Comparison of ENCODE assay signal across 14 cellular contexts in the genomic region with DNA sequence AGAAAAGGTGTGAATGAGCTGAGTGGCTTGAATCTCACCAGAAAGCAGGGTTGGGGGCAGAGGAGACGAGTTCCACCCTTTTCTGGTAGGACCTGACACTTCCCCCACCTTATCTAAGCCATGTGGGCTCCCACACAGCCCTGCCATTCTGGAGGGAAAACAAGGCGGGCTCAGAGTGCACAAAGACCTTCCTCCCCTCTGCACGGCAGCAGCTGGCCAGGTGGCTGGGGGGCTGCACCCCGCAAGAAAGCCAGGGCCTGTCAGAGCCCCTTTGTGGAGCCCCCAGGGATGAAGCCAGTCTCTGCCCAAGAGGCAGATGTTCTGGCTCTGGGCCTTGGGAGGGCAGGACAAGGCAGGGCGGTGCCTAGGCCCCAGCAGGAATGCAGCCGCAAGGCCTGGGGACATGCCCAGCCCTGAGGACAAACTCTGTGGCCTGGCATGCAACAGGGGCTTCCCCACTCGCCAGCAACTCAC. TPM values are rescaled to one million over a fixed set of nuclear protein-coding genes. Genes with fewer than 3 reads are reported as not detected.
DNase-seq lines count a peak whose midpoint lies in the region; ATAC-seq and TF ChIP-seq lines count a peak whose summit lies in the region.
"Had no signal": no experiment of that assay in that cellular context is flagged by ENCODE, and none has a peak within 500 bp of the region (broad histone marks: within the 10 kb centered on the region; RNA-seq: fewer than 3 reads in every experiment).

No MANE protein-coding gene starts in this region.

- H3K27ac ChIP-seq in PC-3 (ENCODE audit: low read length) (no peak overlapping the region), gastroesophageal sphincter (peak overlapping the region in 3 of 4 donors; percentile 68 to 81 (median 68))
- no peak overlapping the region for H3K27ac ChIP-seq in naive thymus-derived CD4-positive, alpha-beta T cell (ENCODE audit: low read depth, low read length)

- no peak overlapping the region for H3K4me2 ChIP-seq in PC-3 (ENCODE audit: low read length)

- no peaks in the 10 kb centered on the region for H3K4me1 ChIP-seq in PC-3 (ENCODE audit: insufficient read depth, low read length)
- H3K4me1 ChIP-seq in gastroesophageal sphincter, result peaks cover 0 to 78% (median 22%) of the 10 kb centered on the region in 3 donors
- H3K4me1 ChIP-seq in naive thymus-derived CD4-positive, alpha-beta T cell (ENCODE audit: control insufficient read depth in 2 of 2, insufficient read depth in 2 of 2, low read length in 2 of 2), result no peaks in the 10 kb centered on the region

- no peak for TF ChIP-seq EP300 in gastroesophageal sphincter (IDR thresholded peaks at IDR 0.05)

- H4K20me1 ChIP-seq in PC-3 (ENCODE audit: low read length), result no peaks in the 10 kb centered on the region

- DNase-seq in Ammon's horn (ENCODE audit: low spot score) (peak; percentile 73), PC-3 (no peak), osteocyte (ENCODE audit: extremely low spot score, unreplicated experiment) (no peak), activated gamma-delta T cell treated with Interleukin-2 at 50 U/mL for 16 hours (no peak), HEK293T (ENCODE audit: extremely low spot score) (no peak), NCI-H2029 (lab: John Stamatoyannopoulos, UW) (no peak)
- DNase-seq in naive thymus-derived CD4-positive, alpha-beta T cell, result no peak
- DNase-seq: activated CD4-positive, alpha-beta T cell treated with anti-CD3 and anti-CD28 coated beads, Interleukin-2, amount 10 ng/mL, durations not matched to agents 7 days and 5 days; effector CD8-positive, alpha-beta T cell; stimulated activated CD4-positive, alpha-beta T cell treated with anti-CD3 and anti-CD28 coated beads, Interleukin-1b, Interleukin-23, amount 100 ng/mL, for 48 hours had no signal

- H3K4me3 Mint-ChIP-seq in osteocyte (ENCODE audit: unreplicated experiment), result no peak overlapping the region
- no peak overlapping the region for H3K4me3 Mint-ChIP-seq in naive thymus-derived CD4-positive, alpha-beta T cell
- H3K4me3 Mint-ChIP-seq: activated CD4-positive, alpha-beta T cell treated with anti-CD3 and anti-CD28 coated beads, Interleukin-2, amount 10 ng/mL, durations not matched to agents 7 days and 5 days; activated naive CD4-positive, alpha-beta T cell treated with anti-CD3 and anti-CD28 coated beads, Interleukin-2, amount 50 U/mL, for 24 hours; nephron had no signal

- no peak overlapping the region for H3K9ac ChIP-seq in PC-3 (ENCODE audit: low read length)

- no peaks in the 10 kb centered on the region for H3F3A ChIP-seq in PC-3 (ENCODE audit: low read length, unreplicated experiment)

- H3K27me3 ChIP-seq in PC-3 (ENCODE audit: low read length), result no peaks in the 10 kb centered on the region
- H3K27me3 ChIP-seq in gastroesophageal sphincter, result no peaks in the 10 kb centered on the region
- no peaks in the 10 kb centered on the region for H3K27me3 ChIP-seq in naive thymus-derived CD4-positive, alpha-beta T cell (ENCODE audit: control insufficient read depth in 2 of 2, insufficient read depth in 2 of 2, low read length in 2 of 2)

- H3K27me3 Mint-ChIP-seq in osteocyte (ENCODE audit: unreplicated experiment), result no peaks in the 10 kb centered on the region
- H3K27me3 Mint-ChIP-seq in naive thymus-derived CD4-positive, alpha-beta T cell, result no peaks in the 10 kb centered on the region
- H3K27me3 Mint-ChIP-seq: activated naive CD4-positive, alpha-beta T cell treated with anti-CD3 and anti-CD28 coated beads, Interleukin-2, amount 50 U/mL, for 24 hours had no signal

- POLR2A ChIA-PET in PC-3 (lab: Charles Lee; ENCODE audit: unreplicated experiment), result no interaction called here
- POLR2A ChIA-PET in HEK293T (lab: Yijun Ruan, JAX), result no interaction called here
- POLR2A ChIA-PET in naive thymus-derived CD4-positive, alpha-beta T cell (lab: Charles Lee), result no interaction called here

- H3K36me3 ChIP-seq in PC-3 (ENCODE audit: low read depth, low read length) (peaks cover 13% of the 10 kb centered on the region), gastroesophageal sphincter (peaks cover 0 to 30% of the 10 kb centered on the region in 2 donors)
- H3K36me3 ChIP-seq in naive thymus-derived CD4-positive, alpha-beta T cell (ENCODE audit: control insufficient read depth in 2 of 3, insufficient read depth in 3 of 3, low read length in 3 of 3), result no peaks in the 10 kb centered on the region

- H3K36me3 Mint-ChIP-seq in osteocyte (ENCODE audit: unreplicated experiment), result peaks cover 25% of the 10 kb centered on the region
- H3K36me3 Mint-ChIP-seq in naive thymus-derived CD4-positive, alpha-beta T cell, result peaks cover 0 to 2% (median 0%) of the 10 kb centered on the region in 5 donors
- H3K36me3 Mint-ChIP-seq: activated naive CD4-positive, alpha-beta T cell treated with anti-CD3 and anti-CD28 coated beads, Interleukin-2, amount 50 U/mL, for 24 hours had no signal

- H3K4me3 ChIP-seq in PC-3 (ENCODE audit: low read length), result no peak overlapping the region
- H3K4me3 ChIP-seq in gastroesophageal sphincter, result no peak overlapping the region
- H3K4me3 ChIP-seq in naive thymus-derived CD4-positive, alpha-beta T cell (ENCODE audit: low read length), result no peak overlapping the region

- no TSS peak for BruUV-seq in PC-3 (replicated peaks; lab: Mats Ljungman, UMichigan)

- WGBS in gastroesophageal sphincter (ENCODE audit: low coverage in 1 of 2), 2 donors, result 44% methylated on average over 2 of the region's 7 CpGs; no CpG with 5 or more reads in 1 of the 2 donors

- CTCF ChIA-PET in PC-3 (lab: Charles Lee) (no interaction called here), HEK293T (lab: Yijun Ruan, JAX) (no interaction called here)
- CTCF ChIA-PET in naive thymus-derived CD4-positive, alpha-beta T cell (lab: Charles Lee), result no interaction called here

- ATAC-seq in PC-3, result peak; percentile 45; the same call in 1 of the 2 replicates
- ATAC-seq in gastroesophageal sphincter, result no peak
- no peak for ATAC-seq in naive thymus-derived CD4-positive, alpha-beta T cell

- no peaks in the 10 kb centered on the region for H3K9me3 Mint-ChIP-seq in osteocyte (ENCODE audit: unreplicated experiment)
- no peaks in the 10 kb centered on the region for H3K9me3 Mint-ChIP-seq in naive thymus-derived CD4-positive, alpha-beta T cell
- H3K9me3 Mint-ChIP-seq: activated CD4-positive, alpha-beta T cell treated with anti-CD3 and anti-CD28 coated beads, Interleukin-2, amount 10 ng/mL, durations not matched to agents 7 days and 5 days; activated naive CD4-positive, alpha-beta T cell treated with anti-CD3 and anti-CD28 coated beads, Interleukin-2, amount 50 U/mL, for 24 hours; nephron had no signal

- intact Hi-C loops in PC-3 (cut with micrococcal nuclease), result no loop called here
- intact Hi-C loops in naive thymus-derived CD4-positive, alpha-beta T cell (cut with micrococcal nuclease), result no loop called here

- TF ChIP-seq CTCF in PC-3 (conservative IDR thresholded peaks at IDR 0.05; ENCODE audit: low read depth, low read length) (no peak), gastroesophageal sphincter (IDR thresholded peaks at IDR 0.05) (no peak), osteocyte (IDR thresholded peaks at IDR 0.05) (no peak)

- TF ChIP-seq POLR2A in gastroesophageal sphincter (IDR thresholded peaks at IDR 0.05), result no peak

- no peaks in the 10 kb centered on the region for H3K79me2 ChIP-seq in PC-3 (ENCODE audit: low read length)

- H3K27ac Mint-ChIP-seq in osteocyte (ENCODE audit: unreplicated experiment), result peak overlapping the region; percentile 80
- no peak overlapping the region for H3K27ac Mint-ChIP-seq in naive thymus-derived CD4-positive, alpha-beta T cell
- H3K27ac Mint-ChIP-seq: activated CD4-positive, alpha-beta T cell treated with anti-CD3 and anti-CD28 coated beads, Interleukin-2, amount 10 ng/mL, durations not matched to agents 7 days and 5 days; activated naive CD4-positive, alpha-beta T cell treated with anti-CD3 and anti-CD28 coated beads, Interleukin-2, amount 50 U/mL, for 24 hours had no signal

- H3K9me3 ChIP-seq in PC-3 (ENCODE audit: low read length) (no peaks in the 10 kb centered on the region), gastroesophageal sphincter (no peaks in the 10 kb centered on the region)
- H3K9me3 ChIP-seq in naive thymus-derived CD4-positive, alpha-beta T cell (ENCODE audit: control insufficient read depth in 2 of 3, low read length in 3 of 3), result no peaks in the 10 kb centered on the region

- H3K4me1 Mint-ChIP-seq in osteocyte (ENCODE audit: unreplicated experiment), result peaks cover 37% of the 10 kb centered on the region
- H3K4me1 Mint-ChIP-seq in naive thymus-derived CD4-positive, alpha-beta T cell, result peaks cover 0 to 5% (median 0%) of the 10 kb centered on the region in 7 donors
- H3K4me1 Mint-ChIP-seq: activated naive CD4-positive, alpha-beta T cell treated with anti-CD3 and anti-CD28 coated beads, Interleukin-2, amount 50 U/mL, for 24 hours had no signal

- H2AFZ ChIP-seq in PC-3 (ENCODE audit: low read length), result no peak overlapping the region

- H3K9me2 ChIP-seq in PC-3 (replicated peaks; ENCODE audit: low read length), result no peaks in the 10 kb centered on the region

TF ChIP-seq in HEK293T, 16 proteins besides CTCF, POLR2A, EP300 and RAD21 (continues in another document):
- TF ChIP-seq SUZ12 (IDR thresholded peaks at IDR 0.05) (no peak), FOXM1 (IDR thresholded peaks at IDR 0.05; ENCODE audit: borderline replicate concordance) (no peak), NFRKB (IDR thresholded peaks at IDR 0.05) (no peak), SP1 (IDR thresholded peaks at IDR 0.05) (no peak), ARNT (IDR thresholded peaks at IDR 0.05) (no peak), LEF1 (IDR thresholded peaks at IDR 0.05; ENCODE audit: borderline replicate concordance) (no peak), CTBP1 (IDR thresholded peaks at IDR 0.05; ENCODE audit: borderline replicate concordance) (no peak), FOXK2 (IDR thresholded peaks at IDR 0.05) (no peak), TARDBP (IDR thresholded peaks at IDR 0.05) (no peak), FOXA1 (IDR thresholded peaks at IDR 0.05) (no peak)

RNA-seq across cellular contexts. Expression of gene DSN1, which starts 48.4 kb away (rescaled TPM):
- 36.3 and 39.8 TPM in 2 replicates for total RNA-seq in PC-3 (2014; rRNA removed)
- total RNA-seq in gastroesophageal sphincter, result 1 to 10 TPM; 5.1 to 8.1 (median 6.0) TPM
- 6.7 and 7.6 TPM in 2 replicates for total RNA-seq in osteocyte
- 10 to 100 TPM in 4 of 5 experiments, 1 to 10 TPM in 1; 9.2 to 27.5 (median 13.4) TPM for total RNA-seq in naive thymus-derived CD4-positive, alpha-beta T cell
- polyA plus RNA-seq in naive thymus-derived CD4-positive, alpha-beta T cell, result 10 to 100 TPM in 1 of 2 donors, 1 to 10 TPM in 1; 9.0 to 10.5 TPM

RNA-seq across cellular contexts. Expression of gene TLDC2, which starts 53.9 kb away (rescaled TPM):
- not detected in 2 replicates for total RNA-seq in PC-3 (2014; rRNA removed)
- total RNA-seq in gastroesophageal sphincter, result 1 to 10 TPM in 1 of 4 donors, under 1 TPM in 2, not detected in 1; 0.27 to 3.7 (median 0.27) TPM
- total RNA-seq in osteocyte, result 0.26 TPM in 1 of 2 replicates, not detected in the other
- total RNA-seq in naive thymus-derived CD4-positive, alpha-beta T cell, result under 1 TPM in 2 of 5 experiments, not detected in 3; 0.42 to 0.49 TPM
- under 1 TPM; 0.37 to 0.38 TPM for polyA plus RNA-seq in naive thymus-derived CD4-positive, alpha-beta T cell
- total RNA-seq: activated CD4-positive, alpha-beta T cell treated with anti-CD3 and anti-CD28 coated beads, Interleukin-2, amount 10 ng/mL, durations not matched to agents 7 days and 5 days; SK-MEL-5 had no signal

Comparison
In these comparisons a context has a peak if more than half of its experiments do, and no peak if none do; other contexts are left out.
1. H3K27ac ChIP-seq: peak in gastroesophageal sphincter (3 of 4); none in PC-3 (single experiment) and naive thymus-derived CD4-positive, alpha-beta T cell (single experiment).